In genomic region chr19:17996826-17997316, GRCh38 we compare ENCODE assay signal across 1 cellular context.
TF ChIP-seq lines count a peak whose summit lies in the region.

No MANE protein-coding gene starts in this region.

TF ChIP-seq in HepG2, 621 proteins besides CTCF, POLR2A, EP300 and RAD21 (continued from another document and continues in another):
- peak; percentile 74 for TF ChIP-seq PRDM10 (CRISPR knock-in tag; IDR thresholded peaks at IDR 0.05; ENCODE audit: low read depth)
- TF ChIP-seq ZFP41 (CRISPR knock-in tag; IDR thresholded peaks at IDR 0.05; ENCODE audit: borderline replicate concordance): no peak
- no peak for TF ChIP-seq ATF1 (CRISPR knock-in tag; IDR thresholded peaks at IDR 0.05)
- no peak for TF ChIP-seq ZBTB38 (CRISPR knock-in tag; IDR thresholded peaks at IDR 0.05)
- TF ChIP-seq ZNF547 (CRISPR knock-in tag; IDR thresholded peaks at IDR 0.05): no peak
- peak; percentile 24; the same call in 1 of the 2 replicates for TF ChIP-seq ZNF580 (CRISPR knock-in tag; IDR thresholded peaks at IDR 0.05; ENCODE audit: borderline replicate concordance, low read depth)
- TF ChIP-seq ZNF3 (CRISPR knock-in tag; IDR thresholded peaks at IDR 0.05): no peak
- TF ChIP-seq ZNF367 (CRISPR knock-in tag; IDR thresholded peaks at IDR 0.05; ENCODE audit: borderline replicate concordance): no peak
- TF ChIP-seq GABPA (IDR thresholded peaks at IDR 0.05; ENCODE audit: low read depth, low read length): no peak
- no peak for TF ChIP-seq GABPA (CRISPR knock-in tag; IDR thresholded peaks at IDR 0.05; ENCODE audit: low read depth)
- no peak for TF ChIP-seq ZNF598 (CRISPR knock-in tag; IDR thresholded peaks at IDR 0.05; ENCODE audit: borderline replicate concordance)
- no peak; the same call in 1 of the 2 replicates for TF ChIP-seq ZBTB21 (CRISPR knock-in tag; IDR thresholded peaks at IDR 0.05)
- TF ChIP-seq MLXIP (CRISPR knock-in tag; IDR thresholded peaks at IDR 0.05; ENCODE audit: borderline replicate concordance): no peak
- TF ChIP-seq ETV5 (CRISPR knock-in tag; IDR thresholded peaks at IDR 0.05; ENCODE audit: borderline replicate concordance): 0 out of 2 replicates have a peak, but pooled peaks have one; percentile 6
- TF ChIP-seq FUBP1 (CRISPR knock-in tag; IDR thresholded peaks at IDR 0.05; ENCODE audit: borderline replicate concordance): no peak
- TF ChIP-seq ZNF614 (CRISPR knock-in tag; IDR thresholded peaks at IDR 0.05; ENCODE audit: borderline replicate concordance): no peak
- no peak; the same call in 1 of the 2 replicates for TF ChIP-seq SAFB2 (CRISPR knock-in tag; IDR thresholded peaks at IDR 0.05; ENCODE audit: borderline replicate concordance, low read depth)
- no peak for TF ChIP-seq SOX13 (IDR thresholded peaks at IDR 0.05)
- TF ChIP-seq SOX13 (CRISPR knock-in tag; conservative IDR thresholded peaks at IDR 0.05 in 1 of 2, IDR thresholded peaks at IDR 0.05 in 1 of 2): no peak
- 0 out of 3 replicates have a peak, but pooled peaks have one; percentile 34 for TF ChIP-seq MXI1 (IDR thresholded peaks at IDR 0.05; ENCODE audit: borderline replicate concordance, low read depth, low read length)
- no peak for TF ChIP-seq PRPF4 (IDR thresholded peaks at IDR 0.05; ENCODE audit: low read depth, low read length, poor library complexity, severe bottlenecking)
- TF ChIP-seq SRY (CRISPR knock-in tag; IDR thresholded peaks at IDR 0.05): no peak
- TF ChIP-seq ZNF891 (CRISPR knock-in tag; IDR thresholded peaks at IDR 0.05): no peak
- TF ChIP-seq HOXA7 (CRISPR knock-in tag; IDR thresholded peaks at IDR 0.05): no peak
- no peak for TF ChIP-seq PHF21A (CRISPR knock-in tag; IDR thresholded peaks at IDR 0.05)
- no peak for TF ChIP-seq ESRRA (CRISPR knock-in tag; IDR thresholded peaks at IDR 0.05; ENCODE audit: low read depth)
- no peak for TF ChIP-seq ZNF18 (CRISPR knock-in tag; IDR thresholded peaks at IDR 0.05; ENCODE audit: insufficient replicate concordance)
- 0 out of 2 replicates have a peak, but pooled peaks have one; percentile 49 for TF ChIP-seq AHR (CRISPR knock-in tag; IDR thresholded peaks at IDR 0.05)
- peak; percentile 52; the same call in 1 of the 2 replicates for TF ChIP-seq ZMYM3 (CRISPR knock-in tag; IDR thresholded peaks at IDR 0.05)
- 0 out of 2 replicates have a peak, but pooled peaks have one; percentile 25 for TF ChIP-seq NR2C2 (CRISPR knock-in tag; IDR thresholded peaks at IDR 0.05; ENCODE audit: borderline replicate concordance)
- no peak for TF ChIP-seq KLF6 (CRISPR knock-in tag; IDR thresholded peaks at IDR 0.05)
- no peak for TF ChIP-seq ZFP36L2 (CRISPR knock-in tag; IDR thresholded peaks at IDR 0.05)
- no peak for TF ChIP-seq ZNF878 (CRISPR knock-in tag; IDR thresholded peaks at IDR 0.05)
- no peak for TF ChIP-seq ZNF773 (CRISPR knock-in tag; IDR thresholded peaks at IDR 0.05; ENCODE audit: borderline replicate concordance)
- no peak for TF ChIP-seq PCBP2 (optimal IDR thresholded peaks at IDR 0.05; ENCODE audit: low read depth, low read length, poor library complexity, severe bottlenecking)
- TF ChIP-seq ZBTB40 (IDR thresholded peaks at IDR 0.05): no peak
- TF ChIP-seq ZBTB40 (CRISPR knock-in tag; IDR thresholded peaks at IDR 0.05): no peak
- no peak for TF ChIP-seq GATAD1 (CRISPR knock-in tag; IDR thresholded peaks at IDR 0.05)
- no peak for TF ChIP-seq NFYC (CRISPR knock-in tag; IDR thresholded peaks at IDR 0.05)
- no peak for TF ChIP-seq DZIP1 (CRISPR knock-in tag; IDR thresholded peaks at IDR 0.05)
- no peak for TF ChIP-seq SMAD9 (CRISPR knock-in tag; IDR thresholded peaks at IDR 0.05)
